Comparison of ENCODE assay signal across 8 cellular contexts in genomic region chr11:66311965-66312548, GRCh38. TPM values are rescaled to one million over a fixed set of nuclear protein-coding genes. Genes with fewer than 3 reads are reported as not detected.
DNase-seq lines count a peak whose midpoint lies in the region; FAIRE-seq and TF ChIP-seq lines count a peak whose summit lies in the region.

No MANE protein-coding gene starts in this region.

- POLR2A ChIA-PET in RWPE1 (lab: Yijun Ruan, JAX; ENCODE audit: low non-redundant PET) = interaction anchor here (0.6 to 2.0 kb wide), 5 partner anchors 23 to 153 kb away, joined by 3 to 5 read pairs (median 3); partner anchors contain the start of gene YIF1A

- TF ChIP-seq RAD21 in neural cell (conservative IDR thresholded peaks at IDR 0.05) = peak; percentile 69

- H3K4me3 ChIP-seq in LNCaP clone FGC (ENCODE audit: low read depth, low read length) (peak overlapping the region; percentile 63), neural cell (ENCODE audit: low read length) (peak overlapping the region; percentile 70)

- DNase-seq in EL (peak; percentile 92), H54 (ENCODE audit: insufficient read length, low spot score) (peak; percentile 94), LNCaP clone FGC (ENCODE audit: low read depth) (peak; percentile 62), RWPE1 (ENCODE audit: low spot score) (peak; percentile 89), fibroblast of the conjunctiva (ENCODE audit: low read depth) (peak; percentile 91)
- DNase-seq in activated T-helper 9 cell treated with anti-CD3 and anti-CD28 coated beads, Interleukin-2, amount 50 U/mL, for 16 hours (ENCODE audit: low read depth) = peak; percentile 96

- no peaks in the 10 kb centered on the region for H3K36me3 Mint-ChIP-seq in stimulated activated naive CD8-positive, alpha-beta T cell treated with anti-CD3 and anti-CD28 coated beads, Interleukin-15, Interleukin-2, amounts not matched to agents 100 ng/mL and 50 ng/mL, for 24 hours (ENCODE audit: low read depth)

- no peaks in the 10 kb centered on the region for H3F3A ChIP-seq in neural cell (ENCODE audit: insufficient read depth, low read length, poor library complexity, severe bottlenecking)

- no peak overlapping the region for H3K4me2 ChIP-seq in neural cell (ENCODE audit: low read length)

- no peaks in the 10 kb centered on the region for H3K36me3 ChIP-seq in neural cell (ENCODE audit: insufficient read depth, low read length)

- no peak overlapping the region for H2AFZ ChIP-seq in neural cell (ENCODE audit: low read depth, low read length)

- TF ChIP-seq POLR2A in H54 (IDR thresholded peaks at IDR 0.05; ENCODE audit: low read depth, low read length) = no peak

- CTCF ChIA-PET in RWPE1 (lab: Yijun Ruan, JAX) = interaction anchor here (0.6 to 3.2 kb wide), 28 partner anchors 11 to 814 kb away, joined by 3 to 25 read pairs (median 4); partner anchors contain the start of genes BRMS1, RIN1 and SLC29A2

- FAIRE-seq in H54 (lab: Jason Lieb, UNC) = no peak

- no peaks in the 10 kb centered on the region for H3K27me3 Mint-ChIP-seq in stimulated activated naive CD8-positive, alpha-beta T cell treated with anti-CD3 and anti-CD28 coated beads, Interleukin-15, Interleukin-2, amounts not matched to agents 100 ng/mL and 50 ng/mL, for 24 hours

- H3K9me2 ChIP-seq in neural cell (ENCODE audit: insufficient read depth, low read length) = no peaks in the 10 kb centered on the region

- peak overlapping the region; percentile 30 for H3K9ac ChIP-seq in neural cell (ENCODE audit: low read length)

- H3K79me2 ChIP-seq in neural cell (replicated peaks; ENCODE audit: insufficient read depth, low read length) = no peaks in the 10 kb centered on the region

- H3K27ac ChIP-seq in RWPE1 (peak overlapping the region; percentile 93), neural cell (ENCODE audit: low read length) (no peak overlapping the region)

- H3K9me3 Mint-ChIP-seq in stimulated activated naive CD8-positive, alpha-beta T cell treated with anti-CD3 and anti-CD28 coated beads, Interleukin-15, Interleukin-2, amounts not matched to agents 100 ng/mL and 50 ng/mL, for 24 hours = no peaks in the 10 kb centered on the region

- peak overlapping the region; percentile 94 for H3K4me3 Mint-ChIP-seq in stimulated activated naive CD8-positive, alpha-beta T cell treated with anti-CD3 and anti-CD28 coated beads, Interleukin-15, Interleukin-2, amounts not matched to agents 100 ng/mL and 50 ng/mL, for 24 hours

- TF ChIP-seq EP300 in neural cell (conservative IDR thresholded peaks at IDR 0.05; ENCODE audit: poor library complexity, severe bottlenecking) = no peak

- no peaks in the 10 kb centered on the region for H3K9me3 ChIP-seq in neural cell (ENCODE audit: low read length)

- H3K4me1 Mint-ChIP-seq in stimulated activated naive CD8-positive, alpha-beta T cell treated with anti-CD3 and anti-CD28 coated beads, Interleukin-15, Interleukin-2, amounts not matched to agents 100 ng/mL and 50 ng/mL, for 24 hours (ENCODE audit: low read depth) = peaks cover 37% of the 10 kb centered on the region

- TF ChIP-seq CTCF in LNCaP clone FGC (IDR thresholded peaks at IDR 0.05; ENCODE audit: control insufficient read depth, extremely low read depth, insufficient read depth) = peak; percentile 19; the same call in 1 of the 2 replicates
- peak; percentile 58 for TF ChIP-seq CTCF in RWPE1 (conservative IDR thresholded peaks at IDR 0.05; ENCODE audit: low read depth)
- peak; percentile 69 for TF ChIP-seq CTCF in neural cell (IDR thresholded peaks at IDR 0.05; ENCODE audit: poor library complexity, severe bottlenecking)

- no peaks in the 10 kb centered on the region for H4K20me1 ChIP-seq in neural cell (ENCODE audit: insufficient read depth)

- H3K27ac Mint-ChIP-seq in stimulated activated naive CD8-positive, alpha-beta T cell treated with anti-CD3 and anti-CD28 coated beads, Interleukin-15, Interleukin-2, amounts not matched to agents 100 ng/mL and 50 ng/mL, for 24 hours = peak overlapping the region; percentile 98

- peaks cover 11% of the 10 kb centered on the region for H3K27me3 ChIP-seq in neural cell (ENCODE audit: insufficient read depth, low read depth, low read length)

TF ChIP-seq in neural cell, 6 proteins besides CTCF, POLR2A, EP300 and RAD21:
- TF ChIP-seq SMC3 (conservative IDR thresholded peaks at IDR 0.05; ENCODE audit: poor library complexity) (peak; percentile 61), MXI1 (conservative IDR thresholded peaks at IDR 0.05; ENCODE audit: poor library complexity, severe bottlenecking) (peak; percentile 5), TAF1 (IDR thresholded peaks at IDR 0.05; ENCODE audit: low read depth) (no peak)
TF ChIP-seq in neural cell: peak in this region for 2.

RNA-seq across cellular contexts. Expression of gene CD248, which starts 4.8 kb away (rescaled TPM):
- not detected in 2 replicates for polyA plus RNA-seq in neural cell
- not detected in 2 replicates for polyA minus RNA-seq in neural cell

RNA-seq across cellular contexts. Expression of gene TMEM151A, which starts 20.4 kb away (rescaled TPM):
- 5.3 and 8.4 TPM in 2 replicates for polyA plus RNA-seq in neural cell
- 6.3 and 7.3 TPM in 2 replicates for polyA minus RNA-seq in neural cell

RNA-seq across cellular contexts. Expression of gene YIF1A, which starts 23.1 kb away (rescaled TPM):
- 40.3 and 51.2 TPM in 2 replicates for polyA plus RNA-seq in neural cell
- polyA minus RNA-seq in neural cell = 19.8 and 21.9 TPM in 2 replicates

RNA-seq across cellular contexts. Expression of gene RIN1, which starts 24.2 kb away (rescaled TPM):
- 1.4 and 4.2 TPM in 2 replicates for polyA plus RNA-seq in neural cell
- 0.24 and 1.3 TPM in 2 replicates for polyA minus RNA-seq in neural cell

RNA-seq across cellular contexts. Expression of gene BRMS1, which starts 32.8 kb away (rescaled TPM):
- polyA plus RNA-seq in neural cell = 78.3 and 108 TPM in 2 replicates
- polyA minus RNA-seq in neural cell = 31.5 and 32.9 TPM in 2 replicates

Comparison
In these comparisons a context has a peak if more than half of its experiments do, and no peak if none do; other contexts are left out.
1. CTCF ChIP-seq: peak in every context shown above with its lines; median percentile 69 in neural cell; 58 in RWPE1; 19 in LNCaP clone FGC.